In genomic region chr1:173002891-173003582, GRCh38 we compare ENCODE assay signal across 14 cellular contexts. TPM values are rescaled to one million over a fixed set of nuclear protein-coding genes. Genes with fewer than 3 reads are reported as not detected.
DNase-seq lines count a peak whose midpoint lies in the region; FAIRE-seq and TF ChIP-seq lines count a peak whose summit lies in the region.
"Had no signal": no experiment of that assay in that cellular context is flagged by ENCODE, and none has a peak within 500 bp of the region (broad histone marks: within the 10 kb centered on the region; RNA-seq: fewer than 3 reads in every experiment).

No MANE protein-coding gene starts in this region.

- no peak overlapping the region for H3K27ac Mint-ChIP-seq in progenitor cell of endocrine pancreas
- H3K27ac Mint-ChIP-seq: activated CD4-positive, alpha-beta T cell treated with anti-CD3 and anti-CD28 coated beads, Interleukin-2, amount 10 ng/mL, durations not matched to agents 24 days and 14 days had no signal

- H3K27me3 Mint-ChIP-seq in progenitor cell of endocrine pancreas, result no peaks in the 10 kb centered on the region

- TF ChIP-seq POLR2A in H54 (IDR thresholded peaks at IDR 0.05; ENCODE audit: low read depth, low read length), result no peak

- POLR2A ChIA-PET in AG04450 (lab: Yijun Ruan, JAX), result interaction anchor here (0.7 kb wide), 1 partner anchor 94 kb away, joined by 8 read pairs; no protein-coding TSS in a partner anchor

- no peak overlapping the region for H3K27ac ChIP-seq in AG04450 (ENCODE audit: low read depth, low read length)
- H3K27ac ChIP-seq: body of pancreas, stomach had no signal

- peaks cover 2% of the 10 kb centered on the region for H3K4me1 Mint-ChIP-seq in progenitor cell of endocrine pancreas (ENCODE audit: low read depth)

- FAIRE-seq in H54 (lab: Jason Lieb, UNC), result peak; percentile 55

- H3K27me3 ChIP-seq in AG04450 (ENCODE audit: control insufficient read depth, insufficient read depth, low read length), result no peaks in the 10 kb centered on the region
- H3K27me3 ChIP-seq: body of pancreas, stomach had no signal

- peaks cover 46% of the 10 kb centered on the region for H3K9me3 Mint-ChIP-seq in progenitor cell of endocrine pancreas (ENCODE audit: low read depth)

- no peak overlapping the region for H3K4me3 ChIP-seq in AG04450 (ENCODE audit: low read depth, low read length)
- H3K4me3 ChIP-seq: body of pancreas, stomach had no signal

- H3K4me3 Mint-ChIP-seq in progenitor cell of endocrine pancreas (ENCODE audit: low read depth), result no peak overlapping the region
- H3K4me3 Mint-ChIP-seq: activated CD4-positive, alpha-beta T cell treated with anti-CD3 and anti-CD28 coated beads, Interleukin-2, amount 10 ng/mL, durations not matched to agents 24 days and 14 days had no signal

- DNase-seq in AG04450 (ENCODE audit: low read depth, low spot score) (peak; percentile 57), H54 (ENCODE audit: insufficient read length, low spot score) (no peak), T1000 (lab: John Stamatoyannopoulos, UW) (peak; percentile 22), fibroblast of peridontal ligament (ENCODE audit: extremely low read depth) (peak; percentile 86), NCI-H1694 (lab: John Stamatoyannopoulos, UW) (no peak), UCSD-AML1 (lab: John Stamatoyannopoulos, UW; ENCODE audit: unreplicated experiment) (no peak), progenitor cell of endocrine pancreas (ENCODE audit: low spot score, unreplicated experiment) (no peak)
- no peak for DNase-seq in activated CD4-positive, alpha-beta T cell treated with anti-CD3 and anti-CD28 coated beads for 1 hour
- DNase-seq: activated CD4-positive, alpha-beta T cell treated with anti-CD3 and anti-CD28 coated beads, Interleukin-2, amount 10 ng/mL, durations not matched to agents 24 days and 14 days; body of pancreas; erythroblast; NCI-H2029; retina; stomach had no signal

- peaks cover 5% of the 10 kb centered on the region for H3K36me3 Mint-ChIP-seq in progenitor cell of endocrine pancreas (ENCODE audit: insufficient read depth)

- no peaks in the 10 kb centered on the region for H3K9me3 ChIP-seq in AG04450 (ENCODE audit: control insufficient read depth, insufficient read depth, low read length)
- H3K9me3 ChIP-seq: body of pancreas, stomach had no signal

- no peak for TF ChIP-seq CTCF in AG04450 (IDR thresholded peaks at IDR 0.05; ENCODE audit: low read depth, low read length)
- TF ChIP-seq CTCF in progenitor cell of endocrine pancreas (IDR thresholded peaks at IDR 0.05; ENCODE audit: unreplicated experiment), result no peak

- CTCF ChIA-PET in AG04450 (lab: Charles Lee), result interaction anchor here (0.7 kb wide), 3 partner anchors 100 to 1980 kb away, joined by 3 to 11 read pairs (median 5); no protein-coding TSS in a partner anchor

RNA-seq across cellular contexts. Expression of gene TNFSF18, which starts 47.7 kb away (rescaled TPM):
- polyA plus RNA-seq in AG04450 (2011; rRNA removed), result 0.86 and 0.99 TPM in 2 replicates
- 0.18 and 0.35 TPM in 2 replicates for polyA minus RNA-seq in AG04450 (2011; rRNA and poly(A)+ RNA removed)
- total RNA-seq in progenitor cell of endocrine pancreas, result not detected in 2 replicates
- total RNA-seq: activated CD4-positive, alpha-beta T cell treated with anti-CD3 and anti-CD28 coated beads, Interleukin-2, amount 10 ng/mL, durations not matched to agents 24 days and 14 days; body of pancreas; stomach had no signal

Comparison
In these comparisons a context has a peak if more than half of its experiments do, and no peak if none do; other contexts are left out.
1. DNase-seq: peak in AG04450 (single experiment), T1000 (single experiment) and fibroblast of peridontal ligament (single experiment); none in H54 (single experiment), activated CD4-positive, alpha-beta T cell treated with anti-CD3 and anti-CD28 coated beads for 1 hour (single experiment), NCI-H1694 (single experiment), UCSD-AML1 (single experiment) and progenitor cell of endocrine pancreas (single experiment).